In genomic region chr10:99812177-99812576, GRCh38 we compare ENCODE assay signal across 15 cellular contexts. TPM values are rescaled to one million over a fixed set of nuclear protein-coding genes. Genes with fewer than 3 reads are reported as not detected.
A peak's percentile ranks its signal among the peaks of the same experiment; 100 is the strongest.
DNase-seq lines count a peak whose midpoint lies in the region; ATAC-seq and TF ChIP-seq lines count a peak whose summit lies in the region.
"Had no signal": no experiment of that assay in that cellular context is flagged by ENCODE, and none has a peak within 500 bp of the region (broad histone marks: within the 10 kb centered on the region; RNA-seq: fewer than 3 reads in every experiment).

No MANE protein-coding gene starts in this region.

- TF ChIP-seq CTCF in C4-2B (conservative IDR thresholded peaks at IDR 0.05) (no peak), VCaP (conservative IDR thresholded peaks at IDR 0.05) (no peak)
- TF ChIP-seq CTCF in activated CD8-positive, alpha-beta T cell treated with anti-CD3 and anti-CD28 coated beads for 36 hours (IDR thresholded peaks at IDR 0.05) = no peak

- intact Hi-C loops in activated CD8-positive, alpha-beta T cell treated with anti-CD3 and anti-CD28 coated beads for 36 hours (cut with micrococcal nuclease) = no loop called here

- H3K4me2 ChIP-seq in mesenchymal stem cell (ENCODE audit: low read length, poor library complexity, severe bottlenecking) = no peak overlapping the region

- no peak overlapping the region for H2BK120ac ChIP-seq in mesenchymal stem cell (ENCODE audit: low read depth, low read length)

- peak overlapping the region; percentile 30 for H2BK15ac ChIP-seq in mesenchymal stem cell (ENCODE audit: low read depth, poor library complexity, severe bottlenecking)

- WGBS in mesenchymal stem cell = 94% methylated on average over 2 of the region's 2 CpGs

- H3K4me1 Mint-ChIP-seq in activated CD8-positive, alpha-beta T cell treated with anti-CD3 and anti-CD28 coated beads for 36 hours (ENCODE audit: low read depth) = no peaks in the 10 kb centered on the region
- H3K4me1 Mint-ChIP-seq: H9 had no signal

- H4K91ac ChIP-seq in mesenchymal stem cell (ENCODE audit: low read length) = no peak overlapping the region

- no peak overlapping the region for H3K27ac Mint-ChIP-seq in activated CD8-positive, alpha-beta T cell treated with anti-CD3 and anti-CD28 coated beads for 36 hours
- H3K27ac Mint-ChIP-seq: CD4-positive, CD25-positive, alpha-beta regulatory T cell; CD8-positive, alpha-beta T cell; H9; HFFc6 had no signal

- no peaks in the 10 kb centered on the region for H3K4me1 ChIP-seq in mesenchymal stem cell (ENCODE audit: control insufficient read depth, insufficient read depth, low read depth, low read length)
- H3K4me1 ChIP-seq: Caco-2 had no signal

- H3K4me3 Mint-ChIP-seq in activated CD8-positive, alpha-beta T cell treated with anti-CD3 and anti-CD28 coated beads for 36 hours = no peak overlapping the region
- H3K4me3 Mint-ChIP-seq: CD4-positive, CD25-positive, alpha-beta regulatory T cell; CD8-positive, alpha-beta T cell; H9; HFFc6 had no signal

- peak overlapping the region; percentile 71 for H3K27ac ChIP-seq in C4-2B
- peak overlapping the region; percentile 78 for H3K27ac ChIP-seq in VCaP
- no peak overlapping the region for H3K27ac ChIP-seq in mesenchymal stem cell (ENCODE audit: low read length, poor library complexity, severe bottlenecking)
- H3K27ac ChIP-seq: GM23248 had no signal

- no peaks in the 10 kb centered on the region for H3K9me3 ChIP-seq in mesenchymal stem cell (ENCODE audit: control insufficient read depth, low read length)
- H3K9me3 ChIP-seq: Caco-2 had no signal

- DNase-seq in mesenchymal stem cell = no peak
- no peak for DNase-seq in activated CD4-positive, alpha-beta T cell treated with anti-CD3 and anti-CD28 coated beads, Interleukin-2, amount 50 U/mL, for 48 hours
- no peak for DNase-seq in activated T-cell treated with anti-CD3 and anti-CD28 coated beads, Interleukin-2, amount 50 U/mL, for 1 hour
- no peak for DNase-seq in activated CD8-positive, alpha-beta T cell treated with anti-CD3 and anti-CD28 coated beads for 36 hours
- DNase-seq: C1 segment of cervical spinal cord; Caco-2; CD4-positive, CD25-positive, alpha-beta regulatory T cell; CD8-positive, alpha-beta T cell; DMS153; DND-41; GM23248; H9; HFFc6 had no signal

- H3K4me3 ChIP-seq in mesenchymal stem cell (ENCODE audit: insufficient read depth in 1 of 2, low read depth in 1 of 2, low read length in 2 of 2) = no peak overlapping the region
- H3K4me3 ChIP-seq: GM23248 had no signal

- no peaks in the 10 kb centered on the region for H3K36me3 Mint-ChIP-seq in activated CD8-positive, alpha-beta T cell treated with anti-CD3 and anti-CD28 coated beads for 36 hours (ENCODE audit: low read depth)

- H4K8ac ChIP-seq in mesenchymal stem cell (ENCODE audit: low read length) = no peak overlapping the region

- H3K18ac ChIP-seq in mesenchymal stem cell (ENCODE audit: low read depth in 1 of 2, low read length in 2 of 2) = no peak overlapping the region

- no peak overlapping the region for H3K4ac ChIP-seq in mesenchymal stem cell (ENCODE audit: low read depth in 1 of 2, low read length in 2 of 2)

- no peaks in the 10 kb centered on the region for H3K79me1 ChIP-seq in mesenchymal stem cell (replicated peaks; ENCODE audit: low read length, poor library complexity, severe bottlenecking)

- H2AK5ac ChIP-seq in mesenchymal stem cell (ENCODE audit: low read length, severe bottlenecking) = no peak overlapping the region

- H2AFZ ChIP-seq in mesenchymal stem cell (ENCODE audit: low read depth, low read length) = no peak overlapping the region
- H2AFZ ChIP-seq: GM23248 had no signal

- no peak overlapping the region for H3K14ac ChIP-seq in mesenchymal stem cell (ENCODE audit: low read length in 2 of 2)

- H3K36me3 ChIP-seq in mesenchymal stem cell (ENCODE audit: control insufficient read depth in 1 of 2, insufficient read depth in 2 of 2, low read depth in 1 of 2, low read length in 2 of 2) = peaks cover 0 to 5% of the 10 kb centered on the region in 2 experiments

- H3K27me3 ChIP-seq in mesenchymal stem cell (ENCODE audit: control insufficient read depth in 1 of 2, insufficient read depth in 1 of 2, low read length in 2 of 2) = no peaks in the 10 kb centered on the region

- H2BK5ac ChIP-seq in mesenchymal stem cell (ENCODE audit: low read depth, low read length, poor library complexity, severe bottlenecking) = no peak overlapping the region

- H3K23ac ChIP-seq in mesenchymal stem cell (ENCODE audit: low read length in 2 of 2) = no peak overlapping the region

- H3K9me3 Mint-ChIP-seq in activated CD8-positive, alpha-beta T cell treated with anti-CD3 and anti-CD28 coated beads for 36 hours = no peaks in the 10 kb centered on the region
- H3K9me3 Mint-ChIP-seq: CD8-positive, alpha-beta T cell; HFFc6 had no signal

- no peak overlapping the region for H2BK12ac ChIP-seq in mesenchymal stem cell (ENCODE audit: low read length in 2 of 2)

- no peak for ATAC-seq in activated CD8-positive, alpha-beta T cell treated with anti-CD3 and anti-CD28 coated beads for 36 hours
- ATAC-seq: CD8-positive, alpha-beta T cell had no signal

- CTCF ChIA-PET in activated CD8-positive, alpha-beta T cell treated with anti-CD3 and anti-CD28 coated beads for 36 hours (lab: Charles Lee) = interaction anchor here (1.5 kb wide), 1 partner anchor 34 kb away, joined by 6 read pairs; no protein-coding TSS in a partner anchor

- POLR2A ChIA-PET in activated CD8-positive, alpha-beta T cell treated with anti-CD3 and anti-CD28 coated beads for 36 hours (lab: Charles Lee) = no interaction called here

- no peaks in the 10 kb centered on the region for H3K27me3 Mint-ChIP-seq in activated CD8-positive, alpha-beta T cell treated with anti-CD3 and anti-CD28 coated beads for 36 hours
- H3K27me3 Mint-ChIP-seq: CD4-positive, CD25-positive, alpha-beta regulatory T cell had no signal

- no peak overlapping the region for H3K9ac ChIP-seq in mesenchymal stem cell (ENCODE audit: low read length)
- H3K9ac ChIP-seq: GM23248 had no signal

RNA-seq across cellular contexts. Expression of gene ABCC2, which starts 29.7 kb away (rescaled TPM):
- polyA plus RNA-seq in mesenchymal stem cell (2013, experiment 1 of 2) = 0.58 TPM
- polyA plus RNA-seq in mesenchymal stem cell (2013, experiment 2 of 2) = 0.42 TPM
- total RNA-seq in activated CD8-positive, alpha-beta T cell treated with anti-CD3 and anti-CD28 coated beads for 36 hours = 1 to 10 TPM in 1 of 2 experiments, under 1 TPM in 1; 0.87 to 1.0 TPM
